ENCODE assay signal across 3 cellular contexts in genomic region chr6:121557146-121557545, GRCh38.
"Had no signal": no experiment of that assay in that cellular context is flagged by ENCODE, and none has a peak within 500 bp of the region (broad histone marks: within the 10 kb centered on the region; RNA-seq: fewer than 3 reads in every experiment).

No MANE protein-coding gene starts in this region.

- ATAC-seq: GM12878 had no signal

- H3K4me3 ChIP-seq: GM12878 had no signal

- DNase-seq: GDM1, GF-D8 had no signal
